ENCODE assay signal across 8 cellular contexts in genomic region chr12:25155031-25155576, GRCh38. TPM values are rescaled to one million over a fixed set of nuclear protein-coding genes. Genes with fewer than 3 reads are reported as not detected.
DNase-seq lines count a peak whose midpoint lies in the region; ATAC-seq and TF ChIP-seq lines count a peak whose summit lies in the region.

No MANE protein-coding gene starts in this region.

- H3K36me3 Mint-ChIP-seq in Calu3 (ENCODE audit: insufficient read depth, unreplicated experiment): no peaks in the 10 kb centered on the region

- CTCF ChIA-PET in Calu3 (lab: Charles Lee): interaction anchor here (0.5 to 2.1 kb wide), 5 partner anchors 39 to 1764 kb away, joined by 3 to 10 read pairs (median 4); partner anchors contain the start of genes DNAI7 and ETFRF1

- intact Hi-C loops in Calu3 (cut with micrococcal nuclease; ENCODE audit: unreplicated experiment): loop anchor here (1.0 kb wide), 2 partner anchors 164 to 232 kb away; no protein-coding TSS in a partner anchor

- H3K27ac ChIP-seq in RWPE2 (ENCODE audit: poor library complexity, severe bottlenecking): no peak overlapping the region
- peak overlapping the region; percentile 8 for H3K27ac ChIP-seq in fibroblast of lung (ENCODE audit: insufficient read depth, low read length)
- peak overlapping the region; percentile 2 for H3K27ac ChIP-seq in smooth muscle cell (ENCODE audit: low read depth)

- H3K4me3 ChIP-seq in RWPE2 (ENCODE audit: severe bottlenecking) (no peak overlapping the region), fibroblast of lung (replicated peaks in 1 of 4; ENCODE audit: control extremely low read depth in 1 of 4, insufficient read depth in 1 of 4, low read depth in 3 of 4, low read length in 4 of 4) (no peak overlapping the region), smooth muscle cell (no peak overlapping the region)

- peaks cover 9% of the 10 kb centered on the region for H3K4me1 ChIP-seq in RWPE2 (ENCODE audit: insufficient read depth, poor library complexity, severe bottlenecking)
- peaks cover 9% of the 10 kb centered on the region for H3K4me1 ChIP-seq in fibroblast of lung (ENCODE audit: control insufficient read depth, extremely low read depth, insufficient read depth, low read length)
- H3K4me1 ChIP-seq in smooth muscle cell (ENCODE audit: low read depth): no peaks in the 10 kb centered on the region

- no peaks in the 10 kb centered on the region for H3K27me3 ChIP-seq in RWPE2 (ENCODE audit: insufficient read depth, poor library complexity, severe bottlenecking)
- H3K27me3 ChIP-seq in fibroblast of lung (ENCODE audit: control insufficient read depth, insufficient read depth, low read length): no peaks in the 10 kb centered on the region
- no peaks in the 10 kb centered on the region for H3K27me3 ChIP-seq in smooth muscle cell (ENCODE audit: low read depth)

- H3K4me3 Mint-ChIP-seq in Calu3 (ENCODE audit: low read depth, unreplicated experiment): no peak overlapping the region

- no peaks in the 10 kb centered on the region for H3K27me3 Mint-ChIP-seq in Calu3 (ENCODE audit: unreplicated experiment)

- H3K27ac Mint-ChIP-seq in Calu3 (ENCODE audit: unreplicated experiment): no peak overlapping the region

- no TSS peak for BruUV-seq in Calu3 (replicated peaks; lab: Mats Ljungman, UMichigan)

- peak; percentile 59 for ATAC-seq in GM18867 (IDR thresholded peaks at IDR 0.05; ENCODE audit: unreplicated experiment)
- ATAC-seq in HG03442 (IDR thresholded peaks at IDR 0.05; ENCODE audit: unreplicated experiment): peak; percentile 44
- no peak for ATAC-seq in RWPE2 (ENCODE audit: low read depth)

- WGBS in smooth muscle cell (ENCODE audit: low lambda C conversion rate): 68% methylated on average over 2 of the region's 2 CpGs

- H3K79me2 ChIP-seq in fibroblast of lung (ENCODE audit: control insufficient read depth, insufficient read depth, low read length): no peaks in the 10 kb centered on the region
- H3K79me2 ChIP-seq in smooth muscle cell (ENCODE audit: low read depth): no peaks in the 10 kb centered on the region

- peaks cover 16% of the 10 kb centered on the region for H3F3A ChIP-seq in smooth muscle cell (ENCODE audit: low read depth)

- no peaks in the 10 kb centered on the region for H4K20me1 ChIP-seq in fibroblast of lung (ENCODE audit: control insufficient read depth, extremely low read depth, insufficient read depth, low read length)
- H4K20me1 ChIP-seq in smooth muscle cell (ENCODE audit: low read depth): no peaks in the 10 kb centered on the region

- H3K9me3 ChIP-seq in RWPE2 (ENCODE audit: severe bottlenecking) (no peaks in the 10 kb centered on the region), fibroblast of lung (ENCODE audit: control insufficient read depth, insufficient read depth, low read depth, low read length) (no peaks in the 10 kb centered on the region), smooth muscle cell (replicated peaks; ENCODE audit: low read depth) (no peaks in the 10 kb centered on the region)

- TF ChIP-seq CTCF in Calu3 (IDR thresholded peaks at IDR 0.05; ENCODE audit: unreplicated experiment) (peak; percentile 47), RWPE2 (IDR thresholded peaks at IDR 0.05; ENCODE audit: poor library complexity, severe bottlenecking) (peak; percentile 62), fibroblast of lung (conservative IDR thresholded peaks at IDR 0.05 in 1 of 2, IDR thresholded peaks at IDR 0.05 in 1 of 2; ENCODE audit: low read depth in 1 of 2, low read length in 2 of 2) (peak; percentile 32 to 67), smooth muscle cell (IDR thresholded peaks at IDR 0.05; ENCODE audit: borderline replicate concordance, insufficient read depth, poor library complexity, severe bottlenecking) (peak; percentile 69)

- H2AFZ ChIP-seq in fibroblast of lung (ENCODE audit: low read length) (peak overlapping the region; percentile 24), smooth muscle cell (ENCODE audit: low read depth) (peak overlapping the region; percentile 68)

- H3K36me3 ChIP-seq in RWPE2 (ENCODE audit: low read depth) (no peaks in the 10 kb centered on the region), fibroblast of lung (ENCODE audit: control insufficient read depth, insufficient read depth, low read length) (no peaks in the 10 kb centered on the region), smooth muscle cell (ENCODE audit: low read depth) (no peaks in the 10 kb centered on the region)

- no peak overlapping the region for H3K9ac ChIP-seq in fibroblast of lung (ENCODE audit: insufficient read depth, low read length)
- H3K9ac ChIP-seq in smooth muscle cell (ENCODE audit: low read depth): no peak overlapping the region

- H3K4me2 ChIP-seq in fibroblast of lung (ENCODE audit: extremely low read depth, insufficient read depth, low read length): peak overlapping the region; percentile 62
- H3K4me2 ChIP-seq in smooth muscle cell: peak overlapping the region; percentile 57

- DNase-seq in Calu3 (peak; percentile 4), RWPE2 (ENCODE audit: low spot score) (no peak), fibroblast of lung (ENCODE audit: low read depth in 2 of 2) (peak; percentile 33 to 91), smooth muscle cell (lab: John Stamatoyannopoulos, UW; ENCODE audit: unreplicated experiment) (no peak), activated gamma-delta T cell treated with Interleukin-2 at 50 U/mL for 16 hours (no peak)
- no peak for DNase-seq in activated CD4-positive, alpha-beta T cell treated with anti-CD3 and anti-CD28 coated beads, Interleukin-2, amount 50 U/mL, for 4 hours

- H3K4me1 Mint-ChIP-seq in Calu3 (ENCODE audit: low read depth, unreplicated experiment): no peaks in the 10 kb centered on the region

- H3K9me3 Mint-ChIP-seq in Calu3 (ENCODE audit: low read depth, unreplicated experiment): no peaks in the 10 kb centered on the region

RNA-seq across cellular contexts. Expression of gene DNAI7, which starts 39.9 kb away (rescaled TPM):
- total RNA-seq in Calu3 (2022): 0.33 and 0.47 TPM in 2 replicates
- 0.17 and 0.26 TPM in 2 replicates for total RNA-seq in fibroblast of lung
- 0.14 and 0.23 TPM in 2 replicates for polyA plus RNA-seq in fibroblast of lung
- 0.13 and 0.17 TPM in 2 replicates for polyA plus RNA-seq in fibroblast of lung (2012)
- not detected in 2 replicates for polyA minus RNA-seq in fibroblast of lung (ENCODE audit: low replicate concordance)
- not detected in 2 replicates for total RNA-seq in smooth muscle cell
- not detected in 2 replicates for polyA plus RNA-seq in smooth muscle cell

RNA-seq across cellular contexts. Expression of gene ETFRF1, which starts 39.9 kb away (rescaled TPM):
- total RNA-seq in Calu3 (2022) (8.6 and 10.5 TPM in 2 replicates), fibroblast of lung (13.9 and 17.3 TPM in 2 replicates), smooth muscle cell (18.6 and 20.4 TPM in 2 replicates)
- polyA plus RNA-seq in fibroblast of lung (23.4 and 28.0 TPM in 2 replicates), smooth muscle cell (11.2 and 14.9 TPM in 2 replicates)
- 14.8 and 18.3 TPM in 2 replicates for polyA plus RNA-seq in fibroblast of lung (2012)
- not detected in 2 replicates for polyA minus RNA-seq in fibroblast of lung (ENCODE audit: low replicate concordance)

Comparison
In these comparisons a context has a peak if more than half of its experiments do, and no peak if none do; other contexts are left out.
1. DNase-seq: peak in Calu3 (single experiment) and fibroblast of lung (2 of 2); none in RWPE2 (single experiment), smooth muscle cell (single experiment), activated gamma-delta T cell treated with Interleukin-2 at 50 U/mL for 16 hours (single experiment) and activated CD4-positive, alpha-beta T cell treated with anti-CD3 and anti-CD28 coated beads, Interleukin-2, amount 50 U/mL, for 4 hours (0 of 2).
2. Peak in every context shown above with its lines, with median percentiles within 50 percentile points of each other: CTCF ChIP-seq.